15 cellular contexts compared by ENCODE assay signal in genomic region chr9:21615018-21615417, GRCh38.
DNase-seq lines count a peak whose midpoint lies in the region; ATAC-seq, FAIRE-seq and TF ChIP-seq lines count a peak whose summit lies in the region.
"Had no signal": no experiment of that assay in that cellular context is flagged by ENCODE, and none has a peak within 500 bp of the region (broad histone marks: within the 10 kb centered on the region; RNA-seq: fewer than 3 reads in every experiment).

No MANE protein-coding gene starts in this region.

- H2AK5ac ChIP-seq in mesenchymal stem cell (ENCODE audit: low read length, severe bottlenecking): no peak overlapping the region

- no peak overlapping the region for H2BK15ac ChIP-seq in mesenchymal stem cell (ENCODE audit: low read depth, poor library complexity, severe bottlenecking)

- H2AFZ ChIP-seq in astrocyte (ENCODE audit: low read depth, low read length) (no peak overlapping the region), mesenchymal stem cell (ENCODE audit: low read depth, low read length) (no peak overlapping the region)

- no peak overlapping the region for H3K18ac ChIP-seq in mesenchymal stem cell (ENCODE audit: low read depth in 1 of 2, low read length in 2 of 2)

- no peak overlapping the region for H3K4me3 ChIP-seq in BLaER1 treated with 17β-estradiol and CSF1 and Interleukin-3, amounts not matched to agents 10 nM and 100 nM
- H3K4me3 ChIP-seq in astrocyte (ENCODE audit: insufficient read depth, low read depth, low read length) (no peak overlapping the region), mesenchymal stem cell (ENCODE audit: insufficient read depth in 1 of 2, low read depth in 1 of 2, low read length in 2 of 2) (no peak overlapping the region)
- H3K4me3 ChIP-seq: K562 had no signal

- H3K79me1 ChIP-seq in mesenchymal stem cell (replicated peaks; ENCODE audit: low read length, poor library complexity, severe bottlenecking): no peaks in the 10 kb centered on the region

- FAIRE-seq in astrocyte (lab: Jason Lieb, UNC): no peak
- FAIRE-seq: H54, K562 had no signal

- no peak overlapping the region for H2BK120ac ChIP-seq in mesenchymal stem cell (ENCODE audit: low read depth, low read length)

- H3K27ac ChIP-seq in BLaER1 treated with 17β-estradiol and CSF1 and Interleukin-3, amounts not matched to agents 10 nM and 100 nM: no peak overlapping the region
- H3K27ac ChIP-seq in astrocyte (ENCODE audit: low read depth, low read length): peak overlapping the region; percentile 74
- H3K27ac ChIP-seq in mesenchymal stem cell (ENCODE audit: low read length, poor library complexity, severe bottlenecking): no peak overlapping the region

- H3K4me3 Mint-ChIP-seq in HFFc6 (no peak overlapping the region), astrocyte (ENCODE audit: unreplicated experiment) (no peak overlapping the region)
- H3K4me3 Mint-ChIP-seq in activated T-helper 17 cell treated with anti-CD3 and anti-CD28 coated beads, Interleukin-2, amount 50 U/mL, for 72 hours: no peak overlapping the region
- H3K4me3 Mint-ChIP-seq: B cell had no signal

- H3K23ac ChIP-seq in mesenchymal stem cell (ENCODE audit: low read length in 2 of 2): no peak overlapping the region

- TF ChIP-seq CTCF in HFFc6 (IDR thresholded peaks at IDR 0.05) (no peak), astrocyte (IDR thresholded peaks at IDR 0.05; ENCODE audit: insufficient read depth, low read depth, low read length) (no peak)

- WGBS in mesenchymal stem cell: no CpG with 5 or more reads among the region's 1 CpG

- no peak overlapping the region for H2BK12ac ChIP-seq in mesenchymal stem cell (ENCODE audit: low read length in 2 of 2)

- H3K36me3 ChIP-seq in BLaER1 treated with 17β-estradiol and CSF1 and Interleukin-3, amounts not matched to agents 10 nM and 100 nM: no peaks in the 10 kb centered on the region
- H3K36me3 ChIP-seq in astrocyte (ENCODE audit: insufficient read depth, low read length) (no peaks in the 10 kb centered on the region), mesenchymal stem cell (ENCODE audit: control insufficient read depth in 1 of 2, insufficient read depth in 2 of 2, low read depth in 1 of 2, low read length in 2 of 2) (no peaks in the 10 kb centered on the region)

- H3K4ac ChIP-seq in mesenchymal stem cell (ENCODE audit: low read depth in 1 of 2, low read length in 2 of 2): no peak overlapping the region

- no peaks in the 10 kb centered on the region for H3K9me3 ChIP-seq in BLaER1 treated with 17β-estradiol and CSF1 and Interleukin-3, amounts not matched to agents 10 nM and 100 nM (replicated peaks in 1 of 11)
- H3K9me3 ChIP-seq in astrocyte (ENCODE audit: insufficient read depth, low read depth, low read length) (no peaks in the 10 kb centered on the region), mesenchymal stem cell (ENCODE audit: control insufficient read depth, low read length) (no peaks in the 10 kb centered on the region)

- DNase-seq in HFFc6: no peak
- no peak for DNase-seq in astrocyte (ENCODE audit: low read depth)
- no peak for DNase-seq in mesenchymal stem cell
- DNase-seq in ecto neural progenitor cell (ENCODE audit: low spot score): no peak
- no peak for DNase-seq in NCI-H2029 (lab: John Stamatoyannopoulos, UW)
- DNase-seq in NCI-H2081 treated with DMSO at 0.1 percent for 48 hours (lab: John Stamatoyannopoulos, UW): no peak
- DNase-seq: NCI-H1048, NCI-H446 treated with DMSO at 0.1 percent for 48 hours, NCI-H774, SHP77 had no signal

- H3K27me3 ChIP-seq in BLaER1 treated with 17β-estradiol and CSF1 and Interleukin-3, amounts not matched to agents 10 nM and 100 nM: no peaks in the 10 kb centered on the region
- H3K27me3 ChIP-seq in astrocyte (ENCODE audit: insufficient read depth, low read length) (no peaks in the 10 kb centered on the region), mesenchymal stem cell (ENCODE audit: control insufficient read depth in 1 of 2, insufficient read depth in 1 of 2, low read length in 2 of 2) (no peaks in the 10 kb centered on the region)

- H3K79me2 ChIP-seq in astrocyte (ENCODE audit: insufficient read depth, low read length): no peaks in the 10 kb centered on the region

- H3K27me3 Mint-ChIP-seq in HFFc6 (ENCODE audit: insufficient read depth) (peaks cover 1% of the 10 kb centered on the region; the same call in 1 of the 2 replicates), astrocyte (ENCODE audit: low read depth, unreplicated experiment) (no peaks in the 10 kb centered on the region)
- peaks cover 3% of the 10 kb centered on the region for H3K27me3 Mint-ChIP-seq in activated T-helper 17 cell treated with anti-CD3 and anti-CD28 coated beads, Interleukin-2, amount 50 U/mL, for 72 hours

- ATAC-seq in activated T-helper 17 cell treated with anti-CD3 and anti-CD28 coated beads, Interleukin-2, amount 50 U/mL, for 72 hours (replicated peaks): no peak
- ATAC-seq: K562 had no signal

- H3K9ac ChIP-seq in BLaER1 treated with 17β-estradiol and CSF1 and Interleukin-3, amounts not matched to agents 10 nM and 100 nM: no peak overlapping the region
- H3K9ac ChIP-seq in astrocyte (ENCODE audit: low read length): no peak overlapping the region
- peak overlapping the region; percentile 77 for H3K9ac ChIP-seq in mesenchymal stem cell (ENCODE audit: low read length)

- H4K20me1 ChIP-seq in BLaER1 treated with 17β-estradiol and CSF1 and Interleukin-3, amounts not matched to agents 10 nM and 100 nM: no peaks in the 10 kb centered on the region
- H4K20me1 ChIP-seq in astrocyte (ENCODE audit: insufficient read depth, low read length): no peaks in the 10 kb centered on the region

- H3K4me1 Mint-ChIP-seq in HFFc6 (ENCODE audit: low read depth) (peaks cover 81% of the 10 kb centered on the region), astrocyte (ENCODE audit: low read depth, unreplicated experiment) (peaks cover 13% of the 10 kb centered on the region)
- peaks cover 8% of the 10 kb centered on the region for H3K4me1 Mint-ChIP-seq in activated T-helper 17 cell treated with anti-CD3 and anti-CD28 coated beads, Interleukin-2, amount 50 U/mL, for 72 hours
- H3K4me1 Mint-ChIP-seq: B cell had no signal

- H3K14ac ChIP-seq in mesenchymal stem cell (ENCODE audit: low read length in 2 of 2): no peak overlapping the region

- H3K27ac Mint-ChIP-seq in HFFc6 (peak overlapping the region; percentile 85), astrocyte (ENCODE audit: unreplicated experiment) (peak overlapping the region; percentile 98)
- no peak overlapping the region for H3K27ac Mint-ChIP-seq in activated T-helper 17 cell treated with anti-CD3 and anti-CD28 coated beads, Interleukin-2, amount 50 U/mL, for 72 hours
- H3K27ac Mint-ChIP-seq: B cell had no signal

- H3K9me3 Mint-ChIP-seq in HFFc6 (no peaks in the 10 kb centered on the region), astrocyte (ENCODE audit: unreplicated experiment) (no peaks in the 10 kb centered on the region)
- H3K9me3 Mint-ChIP-seq in activated T-helper 17 cell treated with anti-CD3 and anti-CD28 coated beads, Interleukin-2, amount 50 U/mL, for 72 hours: no peaks in the 10 kb centered on the region

- H4K8ac ChIP-seq in mesenchymal stem cell (ENCODE audit: low read length): no peak overlapping the region

- peaks cover 7 to 16% (median 9%) of the 10 kb centered on the region in 10 experiments for H3K4me1 ChIP-seq in BLaER1 treated with 17β-estradiol and CSF1 and Interleukin-3, amounts not matched to agents 10 nM and 100 nM
- peaks cover 13% of the 10 kb centered on the region for H3K4me1 ChIP-seq in astrocyte (ENCODE audit: insufficient read depth, low read length)
- H3K4me1 ChIP-seq in mesenchymal stem cell (ENCODE audit: control insufficient read depth, insufficient read depth, low read depth, low read length): no peaks in the 10 kb centered on the region

- no peak overlapping the region for H2BK5ac ChIP-seq in mesenchymal stem cell (ENCODE audit: low read depth, low read length, poor library complexity, severe bottlenecking)

- peak overlapping the region; percentile 20 to 58 (median 43); a peak in 18 of 22 replicates for H3K4me2 ChIP-seq in BLaER1 treated with 17β-estradiol and CSF1 and Interleukin-3, amounts not matched to agents 10 nM and 100 nM
- H3K4me2 ChIP-seq in astrocyte (ENCODE audit: low read length) (peak overlapping the region; percentile 41), mesenchymal stem cell (ENCODE audit: low read length, poor library complexity, severe bottlenecking) (no peak overlapping the region)

- H4K91ac ChIP-seq in mesenchymal stem cell (ENCODE audit: low read length): no peak overlapping the region

- no peaks in the 10 kb centered on the region for H3K36me3 Mint-ChIP-seq in HFFc6 (ENCODE audit: low read depth)
- H3K36me3 Mint-ChIP-seq in astrocyte (ENCODE audit: low read depth, unreplicated experiment): no peaks in the 10 kb centered on the region
- H3K36me3 Mint-ChIP-seq in activated T-helper 17 cell treated with anti-CD3 and anti-CD28 coated beads, Interleukin-2, amount 50 U/mL, for 72 hours (ENCODE audit: low read depth): no peaks in the 10 kb centered on the region
